ENCODE assay signal across 30 cellular contexts in the genomic region with DNA sequence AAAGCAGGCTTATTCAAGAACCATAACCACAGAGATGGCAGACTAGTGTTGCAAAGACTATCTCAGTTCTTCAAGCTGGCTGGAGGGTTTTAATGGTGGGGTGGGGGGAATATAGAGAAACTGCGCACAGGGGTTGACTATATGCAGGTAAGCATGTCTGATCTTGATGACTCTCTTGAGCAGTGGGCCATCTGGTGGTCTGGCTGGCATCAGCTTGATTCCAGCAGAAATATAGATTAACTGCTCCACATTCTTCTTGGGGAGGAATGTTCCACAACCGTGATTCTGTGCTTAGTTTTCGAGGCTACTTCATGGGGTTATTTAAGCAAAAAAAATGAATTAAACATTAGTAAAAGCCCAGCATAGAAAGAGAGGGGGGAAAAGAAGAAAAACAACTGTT.
"Had no signal": no experiment of that assay in that cellular context is flagged by ENCODE, and none has a peak within 500 bp of the region (broad histone marks: within the 10 kb centered on the region; RNA-seq: fewer than 3 reads in every experiment).

No MANE protein-coding gene starts in this region.

- H3K4me1 Mint-ChIP-seq: activated naive CD8-positive, alpha-beta T cell treated with anti-CD3 and anti-CD28 coated beads for 36 hours; naive B cell; nephron progenitor cell; stimulated activated effector memory CD8-positive, alpha-beta T cell treated with anti-CD3 and anti-CD28 coated beads, Interleukin-12 subunit alpha, Interleukin-12 subunit beta, amount 100 ng/mL, for 72 hours had no signal

- H3K27ac ChIP-seq: adrenal gland, body of pancreas, epithelial cell of prostate, esophagus squamous epithelium, heart right ventricle, left ventricle myocardium inferior, ovary, skin epidermis, thoracic aorta had no signal

- H3K27me3 ChIP-seq: adrenal gland, body of pancreas, esophagus squamous epithelium, heart right ventricle had no signal

- H3K27me3 Mint-ChIP-seq: activated CD4-positive, alpha-beta memory T cell treated with anti-CD3 and anti-CD28 coated beads for 36 hours; activated naive CD8-positive, alpha-beta T cell treated with anti-CD3 and anti-CD28 coated beads for 36 hours; naive B cell; progenitor cell of endocrine pancreas; stimulated activated naive CD8-positive, alpha-beta T cell treated with anti-CD3 and anti-CD28 coated beads, Interleukin-15, Interleukin-2, amounts not matched to agents 100 ng/mL and 50 ng/mL, for 24 hours had no signal

- DNase-seq: activated CD4-positive, alpha-beta memory T cell treated with anti-CD3 and anti-CD28 coated beads for 36 hours; activated CD4-positive, alpha-beta T cell treated with anti-CD3 and anti-CD28 coated beads for 48 hours; activated CD8-positive, alpha-beta memory T cell treated with anti-CD3 and anti-CD28 coated beads, Interleukin-2, amount 50 U/mL, for 4 hours; activated effector memory CD4-positive, alpha-beta T cell treated with anti-CD3 and anti-CD28 coated beads, Interleukin-2, amount 50 U/mL, for 16 hours; activated naive CD4-positive, alpha-beta T cell treated with anti-CD3 and anti-CD28 coated beads for 36 hours; activated naive CD8-positive, alpha-beta T cell treated with anti-CD3 and anti-CD28 coated beads for 36 hours; activated T-cell treated with anti-CD3 and anti-CD28 coated beads, Interleukin-2, amount 50 U/mL, for 1 hour; adrenal gland; aorta; body of pancreas; dermis blood vessel endothelial cell; effector CD4-positive, alpha-beta T cell; esophagus squamous epithelium; foreskin melanocyte; heart right ventricle; left ventricle myocardium inferior; naive B cell; nephron progenitor cell; ovary; stimulated activated CD4-positive, alpha-beta T cell treated with anti-CD3 and anti-CD28 coated beads, Interleukin-12 subunit alpha, Interleukin-12 subunit beta, amount 100 ng/mL, for 4 hours; stimulated activated CD4-positive, alpha-beta T cell treated with anti-CD3 and anti-CD28 coated beads, Interleukin-4, amount 100 ng/mL, for 24 hours; trophoblast cell had no signal

- H3K27ac Mint-ChIP-seq: activated CD4-positive, alpha-beta memory T cell treated with anti-CD3 and anti-CD28 coated beads for 36 hours; activated naive CD4-positive, alpha-beta T cell treated with anti-CD3 and anti-CD28 coated beads for 36 hours; activated naive CD8-positive, alpha-beta T cell treated with anti-CD3 and anti-CD28 coated beads for 36 hours; activated T-helper 1 cell treated with anti-CD3 and anti-CD28 coated beads, Interleukin-12 subunit alpha, Interleukin-12 subunit beta, Interleukin-2, Interleukin-4 antibody, amounts not matched to agents 30 ng/mL and 10 ng/mL and 1 ng/mL, durations not matched to agents 14 hours and 24 hours and 36 hours; naive B cell; nephron progenitor cell; progenitor cell of endocrine pancreas; stimulated activated effector memory CD8-positive, alpha-beta T cell treated with anti-CD3 and anti-CD28 coated beads, Interleukin-12 subunit alpha, Interleukin-12 subunit beta, amount 100 ng/mL, for 72 hours; stimulated activated naive CD8-positive, alpha-beta T cell treated with anti-CD3 and anti-CD28 coated beads, Interleukin-15, Interleukin-2, amounts not matched to agents 100 ng/mL and 50 ng/mL, for 24 hours; T-helper 2 cell treated with Interferon-gamma antibody and Interleukin-4, amounts not matched to agents 5 μg/mL and 100 μg/mL, for 36 hours had no signal

- H3K4me1 ChIP-seq: adrenal gland, body of pancreas, esophagus squamous epithelium, heart right ventricle, left ventricle myocardium inferior had no signal

- H3K4me3 ChIP-seq: adrenal gland, body of pancreas, esophagus squamous epithelium, heart right ventricle, left ventricle myocardium inferior, ovary, skin epidermis, thoracic aorta had no signal

- H3K4me3 Mint-ChIP-seq: activated CD4-positive, alpha-beta memory T cell treated with anti-CD3 and anti-CD28 coated beads for 36 hours; activated naive CD4-positive, alpha-beta T cell treated with anti-CD3 and anti-CD28 coated beads for 36 hours; activated naive CD8-positive, alpha-beta T cell treated with anti-CD3 and anti-CD28 coated beads for 36 hours; activated T-helper 1 cell treated with anti-CD3 and anti-CD28 coated beads, Interleukin-12 subunit alpha, Interleukin-12 subunit beta, Interleukin-2, Interleukin-4 antibody, amounts not matched to agents 30 ng/mL and 10 ng/mL and 1 ng/mL, durations not matched to agents 14 hours and 24 hours and 36 hours; naive B cell; nephron progenitor cell; stimulated activated effector memory CD8-positive, alpha-beta T cell treated with anti-CD3 and anti-CD28 coated beads, Interleukin-12 subunit alpha, Interleukin-12 subunit beta, amount 100 ng/mL, for 72 hours; stimulated activated naive CD8-positive, alpha-beta T cell treated with anti-CD3 and anti-CD28 coated beads, Interleukin-15, Interleukin-2, amounts not matched to agents 100 ng/mL and 50 ng/mL, for 24 hours; T-helper 2 cell treated with Interferon-gamma antibody and Interleukin-4, amounts not matched to agents 5 μg/mL and 100 μg/mL, for 36 hours had no signal

- H3K36me3 ChIP-seq: adrenal gland, esophagus squamous epithelium, heart right ventricle, left ventricle myocardium inferior, ovary, thoracic aorta had no signal

- H3K36me3 Mint-ChIP-seq: activated CD4-positive, alpha-beta memory T cell treated with anti-CD3 and anti-CD28 coated beads for 36 hours; activated naive CD8-positive, alpha-beta T cell treated with anti-CD3 and anti-CD28 coated beads for 36 hours; naive B cell; stimulated activated effector memory CD8-positive, alpha-beta T cell treated with anti-CD3 and anti-CD28 coated beads, Interleukin-12 subunit alpha, Interleukin-12 subunit beta, amount 100 ng/mL, for 72 hours had no signal
